8 cellular contexts compared by ENCODE assay signal in genomic region chr22:42369250-42370041, GRCh38.
A peak's percentile ranks its signal among the peaks of the same experiment; 100 is the strongest.
DNase-seq lines count a peak whose midpoint lies in the region; ATAC-seq and TF ChIP-seq lines count a peak whose summit lies in the region.

No MANE protein-coding gene starts in this region.

- no peak overlapping the region for H3K18ac ChIP-seq in trophoblast cell (ENCODE audit: low read length)

- no peaks in the 10 kb centered on the region for H3K79me1 ChIP-seq in trophoblast cell (ENCODE audit: low read length)

- H3K23ac ChIP-seq in trophoblast cell (ENCODE audit: low read length), result no peak overlapping the region

- WGBS in heart right ventricle, 2 donors, result 6 to 7% methylated on average over 42 of the region's 42 CpGs
- no CpG with 5 or more reads among the region's 42 CpGs for WGBS in trophoblast cell (ENCODE audit: extremely low coverage, insufficient coverage, insufficient read length)
- WGBS in tibial nerve, 2 donors, result 12 to 14% methylated on average over 24 to 28 of the region's 42 CpGs

- intact Hi-C loops in heart right ventricle (cut with DNase I), result no loop called here

- H3K4me1 ChIP-seq in adipocyte (ENCODE audit: control insufficient read depth, insufficient read depth, low read length) (peaks cover 23% of the 10 kb centered on the region), heart right ventricle (peaks cover 12 to 51% (median 38%) of the 10 kb centered on the region in 9 donors), trophoblast cell (ENCODE audit: control insufficient read depth in 1 of 2, insufficient read depth in 2 of 2, low read length in 2 of 2) (peaks cover 12 to 20% of the 10 kb centered on the region in 2 experiments), tibial nerve (peaks cover 0 to 52% (median 24%) of the 10 kb centered on the region in 4 donors)

- H4K12ac ChIP-seq in trophoblast cell (ENCODE audit: low read depth, low read length), result no peak overlapping the region

- no peak overlapping the region for H4K91ac ChIP-seq in trophoblast cell (ENCODE audit: low read depth, low read length)

- TF ChIP-seq EP300 in tibial nerve (IDR thresholded peaks at IDR 0.05), result no peak

- ATAC-seq in HG02588 (IDR thresholded peaks at IDR 0.05; ENCODE audit: unreplicated experiment) (peak; percentile 93), heart right ventricle (peak; percentile 93 to 97 (median 96))

- no peak overlapping the region for H3K14ac ChIP-seq in trophoblast cell (ENCODE audit: low read length)

- H2BK120ac ChIP-seq in trophoblast cell (ENCODE audit: insufficient read depth, low read length, poor library complexity), result no peak overlapping the region

- H3K9me3 ChIP-seq in adipocyte (ENCODE audit: control insufficient read depth, low read length) (no peaks in the 10 kb centered on the region), heart right ventricle (no peaks in the 10 kb centered on the region), trophoblast cell (ENCODE audit: insufficient read depth, low read depth, low read length) (no peaks in the 10 kb centered on the region), tibial nerve (no peaks in the 10 kb centered on the region)

- TF ChIP-seq CTCF in GM10266 (IDR thresholded peaks at IDR 0.05; ENCODE audit: control insufficient read depth, insufficient read depth, low read depth, missing control alignments) (no peak), heart right ventricle (IDR thresholded peaks at IDR 0.05) (no peak), tibial nerve (IDR thresholded peaks at IDR 0.05) (peak in 1 of 5 experiments; percentile 16)

- H2BK12ac ChIP-seq in trophoblast cell (ENCODE audit: low read length), result no peak overlapping the region

- no peaks in the 10 kb centered on the region for H3K36me3 ChIP-seq in adipocyte (ENCODE audit: control insufficient read depth, insufficient read depth, low read length, severe bottlenecking)
- no peaks in the 10 kb centered on the region for H3K36me3 ChIP-seq in heart right ventricle
- no peaks in the 10 kb centered on the region for H3K36me3 ChIP-seq in trophoblast cell (ENCODE audit: control insufficient read depth in 1 of 2, insufficient read depth in 2 of 2, low read length in 2 of 2)
- no peaks in the 10 kb centered on the region for H3K36me3 ChIP-seq in tibial nerve

- no peak for TF ChIP-seq POLR2A in tibial nerve (IDR thresholded peaks at IDR 0.05)

- no peaks in the 10 kb centered on the region for H3K79me2 ChIP-seq in trophoblast cell (ENCODE audit: control insufficient read depth, insufficient read depth, low read length, poor library complexity)

- no peak overlapping the region for H2BK5ac ChIP-seq in trophoblast cell (ENCODE audit: low read depth, low read length, poor library complexity)

- peak overlapping the region; percentile 78 for H3K4me2 ChIP-seq in trophoblast cell (ENCODE audit: low read length)

- H2AK5ac ChIP-seq in trophoblast cell (ENCODE audit: low read length), result no peak overlapping the region

- peak overlapping the region; percentile 59 for H3K9ac ChIP-seq in adipocyte (ENCODE audit: low read length)
- no peak overlapping the region for H3K9ac ChIP-seq in trophoblast cell (ENCODE audit: low read length)

- no peak overlapping the region for H2AFZ ChIP-seq in trophoblast cell (ENCODE audit: insufficient read depth, low read length, poor library complexity)

- no peak overlapping the region for H3K4ac ChIP-seq in trophoblast cell (ENCODE audit: low read depth, low read length)

- no peak overlapping the region for H4K8ac ChIP-seq in trophoblast cell (ENCODE audit: low read depth, low read length)

- H3K27ac ChIP-seq in heart right ventricle, result peak overlapping the region in 2 of 10 donors; percentile 35 to 44
- H3K27ac ChIP-seq in trophoblast cell (ENCODE audit: low read depth, low read length), result no peak overlapping the region
- peak overlapping the region in 2 of 4 donors; percentile 60 to 63 for H3K27ac ChIP-seq in tibial nerve

- DNase-seq in GM10266 (ENCODE audit: extremely low spot score) (peak; percentile 98), NCI-H1092 (lab: John Stamatoyannopoulos, UW) (peak; percentile 91), SW 1271 (lab: John Stamatoyannopoulos, UW) (peak; percentile 46 to 83), adipocyte (ENCODE audit: low read depth) (peak; percentile 96), heart right ventricle (peak; percentile 90 to 91), trophoblast cell (peak; percentile 87 to 92), tibial nerve (ENCODE audit: low spot score in 2 of 2) (peak; percentile 75 to 81)

- peaks cover 36% of the 10 kb centered on the region for H3K27me3 ChIP-seq in adipocyte (replicated peaks; ENCODE audit: control insufficient read depth, insufficient read depth, low read length)
- peaks cover 0 to 46% (median 28%) of the 10 kb centered on the region in 7 donors for H3K27me3 ChIP-seq in heart right ventricle
- peaks cover 23% of the 10 kb centered on the region for H3K27me3 ChIP-seq in trophoblast cell (ENCODE audit: insufficient read depth, low read length)
- peaks cover 0 to 22% of the 10 kb centered on the region in 2 donors for H3K27me3 ChIP-seq in tibial nerve

- H3K4me3 ChIP-seq in adipocyte (ENCODE audit: low read length), result peak overlapping the region; percentile 76
- H3K4me3 ChIP-seq in heart right ventricle, result peak overlapping the region; percentile 43 to 79 (median 63)
- H3K4me3 ChIP-seq in trophoblast cell (ENCODE audit: low read depth, low read length), result peak overlapping the region; percentile 66
- peak overlapping the region; percentile 7 to 72 (median 56) for H3K4me3 ChIP-seq in tibial nerve
